18 cellular contexts compared by ENCODE assay signal in genomic region chr1:29209173-29209572, GRCh38. TPM values are rescaled to one million over a fixed set of nuclear protein-coding genes. Genes with fewer than 3 reads are reported as not detected.
DNase-seq lines count a peak whose midpoint lies in the region; ATAC-seq, FAIRE-seq and TF ChIP-seq lines count a peak whose summit lies in the region.
"Had no signal": no experiment of that assay in that cellular context is flagged by ENCODE, and none has a peak within 500 bp of the region (broad histone marks: within the 10 kb centered on the region; RNA-seq: fewer than 3 reads in every experiment).

No MANE protein-coding gene starts in this region.

- in situ Hi-C loops in ACHN (cut with HindIII; ENCODE audit: low pct_ligation_motif_present, low pct_unique_long_range_greater_than_20kb, low sequenced_read_pairs), result no loop called here

- no peak overlapping the region for H3K4me3 ChIP-seq in astrocyte (ENCODE audit: insufficient read depth, low read depth, low read length)

- no peak for FAIRE-seq in astrocyte (lab: Jason Lieb, UNC)

- no peaks in the 10 kb centered on the region for H4K20me1 ChIP-seq in astrocyte (ENCODE audit: insufficient read depth, low read length)

- peak overlapping the region; percentile 28 for H3K4me2 ChIP-seq in astrocyte (ENCODE audit: low read length)

- TF ChIP-seq CTCF in astrocyte (IDR thresholded peaks at IDR 0.05; ENCODE audit: insufficient read depth, low read depth, low read length), result no peak

- peaks cover 10% of the 10 kb centered on the region for H3K4me1 ChIP-seq in astrocyte (ENCODE audit: insufficient read depth, low read length)

- H3K4me1 Mint-ChIP-seq in activated naive CD4-positive, alpha-beta T cell treated with anti-CD3 and anti-CD28 coated beads, Interleukin-2, amount 50 U/mL, for 24 hours, result no peaks in the 10 kb centered on the region
- H3K4me1 Mint-ChIP-seq in astrocyte (ENCODE audit: low read depth, unreplicated experiment), result peaks cover 23% of the 10 kb centered on the region
- H3K4me1 Mint-ChIP-seq in stimulated activated naive B cell treated with anti-CD40 and anti-IgM and Interleukin-4, amounts not matched to agents 10 μg/mL and 1 μg/mL and 100 μg/mL, for 72 hours, result peaks cover 17 to 23% of the 10 kb centered on the region in 2 donors

- H3K27ac ChIP-seq in astrocyte (ENCODE audit: low read depth, low read length), result no peak overlapping the region
- H3K27ac ChIP-seq: VCaP had no signal

- no peaks in the 10 kb centered on the region for H3K9me3 ChIP-seq in astrocyte (ENCODE audit: insufficient read depth, low read depth, low read length)

- peak overlapping the region; percentile 3 for H3K27ac Mint-ChIP-seq in activated naive CD4-positive, alpha-beta T cell treated with anti-CD3 and anti-CD28 coated beads, Interleukin-2, amount 50 U/mL, for 24 hours
- H3K27ac Mint-ChIP-seq in astrocyte (ENCODE audit: unreplicated experiment), result peak overlapping the region; percentile 77
- H3K27ac Mint-ChIP-seq in stimulated activated naive B cell treated with anti-CD40 and anti-IgM and Interleukin-4, amounts not matched to agents 10 μg/mL and 1 μg/mL and 100 μg/mL, for 72 hours, result peak overlapping the region; percentile 33
- H3K27ac Mint-ChIP-seq: CD4-positive, alpha-beta T cell had no signal

- no peaks in the 10 kb centered on the region for H3K9me3 Mint-ChIP-seq in activated naive CD4-positive, alpha-beta T cell treated with anti-CD3 and anti-CD28 coated beads, Interleukin-2, amount 50 U/mL, for 24 hours
- no peaks in the 10 kb centered on the region for H3K9me3 Mint-ChIP-seq in astrocyte (ENCODE audit: unreplicated experiment)
- H3K9me3 Mint-ChIP-seq in stimulated activated naive B cell treated with anti-CD40 and anti-IgM and Interleukin-4, amounts not matched to agents 10 μg/mL and 1 μg/mL and 100 μg/mL, for 72 hours, result no peaks in the 10 kb centered on the region
- H3K9me3 Mint-ChIP-seq: CD4-positive, alpha-beta T cell had no signal

- H3K36me3 ChIP-seq in astrocyte (ENCODE audit: insufficient read depth, low read length), result peaks cover 9% of the 10 kb centered on the region

- no peaks in the 10 kb centered on the region for H3K79me2 ChIP-seq in astrocyte (ENCODE audit: insufficient read depth, low read length)

- ATAC-seq in stimulated activated naive B cell treated with anti-CD40 and anti-IgM and Interleukin-4, amounts not matched to agents 10 μg/mL and 1 μg/mL and 100 μg/mL, for 72 hours (replicated peaks), result no peak
- ATAC-seq: left colon had no signal

- peak overlapping the region; percentile 33 for H3K9ac ChIP-seq in astrocyte (ENCODE audit: low read length)

- DNase-seq in activated naive CD4-positive, alpha-beta T cell treated with Interleukin-2 at 50 U/mL for 16 hours, result no peak
- DNase-seq in astrocyte (ENCODE audit: low read depth) (peak; percentile 54), hepatic stellate cell (ENCODE audit: low spot score) (peak; percentile 72), NCI-H1436 treated with DMSO at 0.1 percent for 48 hours (lab: John Stamatoyannopoulos, UW) (no peak), DMS79 (lab: John Stamatoyannopoulos, UW) (no peak), ACHN (no peak)
- no peak for DNase-seq in stimulated activated naive B cell treated with anti-CD40 and anti-IgM and Interleukin-4, amounts not matched to agents 10 μg/mL and 1 μg/mL and 100 μg/mL, for 72 hours
- DNase-seq: 8988T; activated CD8-positive, alpha-beta memory T cell treated with anti-CD3 and anti-CD28 coated beads for 24 hours; activated effector memory CD4-positive, alpha-beta T cell treated with anti-CD3 and anti-CD28 coated beads, Interleukin-2, amount 50 U/mL, for 16 hours; CD4-positive, alpha-beta T cell; KG1; left colon; NCI-H1105 treated with DMSO at 0.1 percent for 48 hours; NCI-H2171; RPMI8226 had no signal

- peaks cover 16% of the 10 kb centered on the region for H3K36me3 Mint-ChIP-seq in activated naive CD4-positive, alpha-beta T cell treated with anti-CD3 and anti-CD28 coated beads, Interleukin-2, amount 50 U/mL, for 24 hours
- peaks cover 14% of the 10 kb centered on the region for H3K36me3 Mint-ChIP-seq in astrocyte (ENCODE audit: low read depth, unreplicated experiment)
- peaks cover 30 to 52% of the 10 kb centered on the region in 2 donors for H3K36me3 Mint-ChIP-seq in stimulated activated naive B cell treated with anti-CD40 and anti-IgM and Interleukin-4, amounts not matched to agents 10 μg/mL and 1 μg/mL and 100 μg/mL, for 72 hours

- no peak overlapping the region for H3K4me3 Mint-ChIP-seq in activated naive CD4-positive, alpha-beta T cell treated with anti-CD3 and anti-CD28 coated beads, Interleukin-2, amount 50 U/mL, for 24 hours
- H3K4me3 Mint-ChIP-seq in astrocyte (ENCODE audit: unreplicated experiment), result peak overlapping the region; percentile 3
- H3K4me3 Mint-ChIP-seq in stimulated activated naive B cell treated with anti-CD40 and anti-IgM and Interleukin-4, amounts not matched to agents 10 μg/mL and 1 μg/mL and 100 μg/mL, for 72 hours, result no peak overlapping the region
- H3K4me3 Mint-ChIP-seq: CD4-positive, alpha-beta T cell had no signal

- H2AFZ ChIP-seq in astrocyte (ENCODE audit: low read depth, low read length), result no peak overlapping the region

- no peaks in the 10 kb centered on the region for H3K27me3 Mint-ChIP-seq in activated naive CD4-positive, alpha-beta T cell treated with anti-CD3 and anti-CD28 coated beads, Interleukin-2, amount 50 U/mL, for 24 hours
- no peaks in the 10 kb centered on the region for H3K27me3 Mint-ChIP-seq in astrocyte (ENCODE audit: low read depth, unreplicated experiment)
- no peaks in the 10 kb centered on the region for H3K27me3 Mint-ChIP-seq in stimulated activated naive B cell treated with anti-CD40 and anti-IgM and Interleukin-4, amounts not matched to agents 10 μg/mL and 1 μg/mL and 100 μg/mL, for 72 hours
- H3K27me3 Mint-ChIP-seq: CD4-positive, alpha-beta T cell had no signal

- H3K27me3 ChIP-seq in astrocyte (ENCODE audit: insufficient read depth, low read length), result no peaks in the 10 kb centered on the region

RNA-seq across cellular contexts. Expression of gene MECR, which starts 21.6 kb away (rescaled TPM):
- total RNA-seq in astrocyte, result 25.1 and 30.3 TPM in 2 replicates

RNA-seq across cellular contexts. Expression of gene PTPRU, which starts 27.1 kb away (rescaled TPM):
- 36.6 and 47.2 TPM in 2 replicates for total RNA-seq in astrocyte

RNA-seq across cellular contexts. Expression of gene SRSF4, which starts 27.5 kb away (rescaled TPM):
- total RNA-seq in astrocyte, result 48.2 and 52.6 TPM in 2 replicates

Comparison
In these comparisons a context has a peak if more than half of its experiments do, and no peak if none do; other contexts are left out.
1. H3K27ac Mint-ChIP-seq: peak in every context shown above with its lines; median percentile 77 in astrocyte; 33 in stimulated activated naive B cell treated with anti-CD40 and anti-IgM and Interleukin-4, amounts not matched to agents 10 μg/mL and 1 μg/mL and 100 μg/mL, for 72 hours; 3 in activated naive CD4-positive, alpha-beta T cell treated with anti-CD3 and anti-CD28 coated beads, Interleukin-2, amount 50 U/mL, for 24 hours.
2. DNase-seq: peak in astrocyte (single experiment) and hepatic stellate cell (single experiment); none in activated naive CD4-positive, alpha-beta T cell treated with Interleukin-2 at 50 U/mL for 16 hours (single experiment), stimulated activated naive B cell treated with anti-CD40 and anti-IgM and Interleukin-4, amounts not matched to agents 10 μg/mL and 1 μg/mL and 100 μg/mL, for 72 hours (single experiment), NCI-H1436 treated with DMSO at 0.1 percent for 48 hours (single experiment), DMS79 (single experiment) and ACHN (single experiment).